ENCODE assay signal across 15 cellular contexts in the genomic region with DNA sequence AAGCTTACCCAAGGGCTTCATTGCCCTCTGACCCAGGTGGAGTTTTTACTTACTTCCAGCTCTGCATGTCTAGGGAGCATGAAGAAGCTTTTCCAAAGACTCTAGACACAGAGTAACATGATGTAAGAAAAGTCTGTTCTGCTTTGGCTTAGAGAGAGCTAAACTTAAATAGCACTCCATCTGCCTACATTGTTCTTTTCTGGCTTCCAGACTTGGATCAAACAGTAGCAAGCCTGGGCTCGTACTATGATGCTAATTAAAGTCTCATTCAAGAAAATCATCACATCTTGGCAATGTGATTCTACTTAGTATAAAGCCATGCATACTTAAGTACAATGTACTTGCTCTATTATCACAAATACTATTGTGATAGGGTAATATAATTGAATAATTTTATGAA.
DNase-seq lines count a peak whose midpoint lies in the region; ATAC-seq, FAIRE-seq and TF ChIP-seq lines count a peak whose summit lies in the region.
"Had no signal": no experiment of that assay in that cellular context is flagged by ENCODE, and none has a peak within 500 bp of the region (broad histone marks: within the 10 kb centered on the region; RNA-seq: fewer than 3 reads in every experiment).

No MANE protein-coding gene starts in this region.

- H3K9ac ChIP-seq in colonic mucosa (ENCODE audit: low read depth in 2 of 2, low read length in 2 of 2) = no peak overlapping the region

- no peak for FAIRE-seq in bronchial epithelial cell (lab: Jason Lieb, UNC)
- FAIRE-seq: A204.1, GM12878, GM18507 had no signal

- H3K4me3 ChIP-seq in HAP-1 (no peak overlapping the region), bronchial epithelial cell (ENCODE audit: low read depth, low read length) (no peak overlapping the region), colonic mucosa (no peak overlapping the region)
- H3K4me3 ChIP-seq: GM12878 had no signal

- H3K4me1 ChIP-seq in HAP-1 = peaks cover 31% of the 10 kb centered on the region
- no peaks in the 10 kb centered on the region for H3K4me1 ChIP-seq in colonic mucosa

- no peaks in the 10 kb centered on the region for H3K36me3 ChIP-seq in HAP-1 (replicated peaks)
- H3K36me3 ChIP-seq in bronchial epithelial cell (ENCODE audit: control insufficient read depth, insufficient read depth, low read length) = no peaks in the 10 kb centered on the region
- no peaks in the 10 kb centered on the region for H3K36me3 ChIP-seq in colonic mucosa

- H3K27me3 ChIP-seq in HAP-1 (ENCODE audit: low read depth) = no peaks in the 10 kb centered on the region
- peaks cover 3% of the 10 kb centered on the region for H3K27me3 ChIP-seq in bronchial epithelial cell (ENCODE audit: control insufficient read depth, insufficient read depth, low read length)
- no peaks in the 10 kb centered on the region for H3K27me3 ChIP-seq in colonic mucosa

- no peak for TF ChIP-seq CTCF in bronchial epithelial cell (IDR thresholded peaks at IDR 0.05; ENCODE audit: insufficient read depth, low read length, severe bottlenecking)
- TF ChIP-seq CTCF in colonic mucosa (IDR thresholded peaks at IDR 0.05) = no peak

- H3K9me3 ChIP-seq in HAP-1 = no peaks in the 10 kb centered on the region
- no peaks in the 10 kb centered on the region for H3K9me3 ChIP-seq in colonic mucosa

- H3K27ac ChIP-seq in colonic mucosa = no peak overlapping the region
- H3K27ac ChIP-seq: C4-2B had no signal

- in situ Hi-C loops in HAP-1 (cut with MboI; ENCODE audit: low sequenced_read_pairs) = loop anchor here (5.0 kb wide), 1 partner anchor 232 kb away; no protein-coding TSS in a partner anchor

- ATAC-seq in HG02678 (IDR thresholded peaks at IDR 0.05; ENCODE audit: unreplicated experiment) = no peak
- ATAC-seq: GM12878, HCT116 had no signal

- DNase-seq in Ammon's horn (ENCODE audit: low spot score) = peak; percentile 67
- peak; percentile 50 to 94 for DNase-seq in HAP-1 (ENCODE audit: low spot score in 2 of 2)
- peak; percentile 22 for DNase-seq in bronchial epithelial cell (ENCODE audit: low read depth)
- DNase-seq in middle frontal gyrus (ENCODE audit: extremely low spot score, low spot score) = peak; percentile 51
- DNase-seq in activated CD4-positive, CD25-positive, alpha-beta regulatory T cell treated with anti-CD3 and anti-CD28 coated beads, Interleukin-2, amount 50 U/mL, for 72 hours = no peak
- no peak for DNase-seq in SKM-1 (lab: John Stamatoyannopoulos, UW; ENCODE audit: unreplicated experiment)
- no peak for DNase-seq in colonic mucosa
- DNase-seq: NCI-H2029 treated with DMSO at 0.1 percent for 48 hours, SIG-M5 had no signal

- intact Hi-C loops in colonic mucosa (cut with DNase I) = no loop called here

Comparison
In these comparisons a context has a peak if more than half of its experiments do, and no peak if none do; other contexts are left out.
1. DNase-seq: peak in Ammon's horn (single experiment), HAP-1 (2 of 2), bronchial epithelial cell (single experiment) and middle frontal gyrus (single experiment); none in activated CD4-positive, CD25-positive, alpha-beta regulatory T cell treated with anti-CD3 and anti-CD28 coated beads, Interleukin-2, amount 50 U/mL, for 72 hours (single experiment), SKM-1 (single experiment) and colonic mucosa (single experiment).